8 cellular contexts compared by ENCODE assay signal in genomic region chr1:201020040-201020591, GRCh38.
DNase-seq lines count a peak whose midpoint lies in the region; ATAC-seq and TF ChIP-seq lines count a peak whose summit lies in the region.

No MANE protein-coding gene starts in this region.

- peaks cover 75% of the 10 kb centered on the region for H3K4me1 ChIP-seq in effector memory CD4-positive, alpha-beta T cell (ENCODE audit: control insufficient read depth, insufficient read depth, low read length, poor library complexity, severe bottlenecking)

- peak; percentile 86 for DNase-seq in SIG-M5 treated with dmso at 0.1 percent for 504 hours (lab: John Stamatoyannopoulos, UW; ENCODE audit: unreplicated experiment)
- no peak for DNase-seq in SIG-M5 (lab: John Stamatoyannopoulos, UW)
- DNase-seq in SKM-1 treated with dmso at 0.1 percent for 144 hours (lab: John Stamatoyannopoulos, UW; ENCODE audit: unreplicated experiment) = peak; percentile 79
- DNase-seq in effector memory CD4-positive, alpha-beta T cell = no peak
- peak; percentile 18 for DNase-seq in stimulated activated naive CD4-positive, alpha-beta T cell treated with Interleukin-2 at 50 U/mL for 16 hours (lab: John Stamatoyannopoulos, UW)

- no peaks in the 10 kb centered on the region for H3K9me3 ChIP-seq in effector memory CD4-positive, alpha-beta T cell (ENCODE audit: control insufficient read depth, low read length)

- peak overlapping the region; percentile 81 for H3K27ac ChIP-seq in effector memory CD4-positive, alpha-beta T cell (ENCODE audit: insufficient read depth, low read length, poor library complexity, severe bottlenecking)

- ATAC-seq in GM19395 (IDR thresholded peaks at IDR 0.05; ENCODE audit: unreplicated experiment) (no peak), HG03460 (IDR thresholded peaks at IDR 0.05; ENCODE audit: unreplicated experiment) (no peak), SK-N-SH treated with all-trans-retinoic acid at 6 μM for 48 hours (no peak)

- no peaks in the 10 kb centered on the region for H3K27me3 ChIP-seq in effector memory CD4-positive, alpha-beta T cell (replicated peaks; ENCODE audit: control insufficient read depth, insufficient read depth, low read length, poor library complexity, severe bottlenecking)

- no peaks in the 10 kb centered on the region for H3K36me3 ChIP-seq in effector memory CD4-positive, alpha-beta T cell (ENCODE audit: control insufficient read depth, insufficient read depth, low read length)

- peak overlapping the region; percentile 24 for H3K4me3 ChIP-seq in effector memory CD4-positive, alpha-beta T cell (ENCODE audit: insufficient read depth, low read depth, low read length, poor library complexity, severe bottlenecking)

TF ChIP-seq in SK-N-SH treated with all-trans-retinoic acid at 6 μM for 48 hours, 23 proteins besides CTCF, POLR2A, EP300 and RAD21:
- no peak for TF ChIP-seq GLIS3 (CRISPR knock-in tag; IDR thresholded peaks at IDR 0.05)
- no peak for TF ChIP-seq ZNF8 (CRISPR knock-in tag; IDR thresholded peaks at IDR 0.05)
- TF ChIP-seq TCF4 (CRISPR knock-in tag; IDR thresholded peaks at IDR 0.05; ENCODE audit: borderline replicate concordance) = no peak
- TF ChIP-seq POU6F1 (CRISPR knock-in tag; IDR thresholded peaks at IDR 0.05; ENCODE audit: borderline replicate concordance, low read depth) = no peak
- TF ChIP-seq PPARA (CRISPR knock-in tag; IDR thresholded peaks at IDR 0.05; ENCODE audit: borderline replicate concordance) = no peak
- TF ChIP-seq CSRNP3 (CRISPR knock-in tag; IDR thresholded peaks at IDR 0.05) = no peak
- no peak for TF ChIP-seq ZFP30 (CRISPR knock-in tag; IDR thresholded peaks at IDR 0.05)
- no peak for TF ChIP-seq ZFP3 (CRISPR knock-in tag; IDR thresholded peaks at IDR 0.05)
- TF ChIP-seq RARB (CRISPR knock-in tag; IDR thresholded peaks at IDR 0.05) = no peak
- no peak for TF ChIP-seq CREB5 (CRISPR knock-in tag; IDR thresholded peaks at IDR 0.05; ENCODE audit: low read depth)
- TF ChIP-seq TSHZ2 (CRISPR knock-in tag; IDR thresholded peaks at IDR 0.05) = no peak
- TF ChIP-seq ZNF70 (CRISPR knock-in tag; IDR thresholded peaks at IDR 0.05) = no peak
- TF ChIP-seq CSDC2 (CRISPR knock-in tag; IDR thresholded peaks at IDR 0.05) = no peak
- no peak for TF ChIP-seq TOX (CRISPR knock-in tag; IDR thresholded peaks at IDR 0.05; ENCODE audit: borderline replicate concordance)
- no peak for TF ChIP-seq ESRRG (CRISPR knock-in tag; IDR thresholded peaks at IDR 0.05)
- TF ChIP-seq ISL1 (CRISPR knock-in tag; IDR thresholded peaks at IDR 0.05) = no peak
- no peak for TF ChIP-seq SNAI2 (CRISPR knock-in tag; IDR thresholded peaks at IDR 0.05)
- TF ChIP-seq BACH2 (CRISPR knock-in tag; IDR thresholded peaks at IDR 0.05; ENCODE audit: borderline replicate concordance) = no peak
- no peak for TF ChIP-seq ZC3H10 (CRISPR knock-in tag; IDR thresholded peaks at IDR 0.05)
- TF ChIP-seq PATZ1 (CRISPR knock-in tag; IDR thresholded peaks at IDR 0.05; ENCODE audit: borderline replicate concordance) = no peak

Comparison
In these comparisons a context has a peak if more than half of its experiments do, and no peak if none do; other contexts are left out.
1. DNase-seq: peak in SIG-M5 treated with dmso at 0.1 percent for 504 hours (single experiment), SKM-1 treated with dmso at 0.1 percent for 144 hours (single experiment) and stimulated activated naive CD4-positive, alpha-beta T cell treated with Interleukin-2 at 50 U/mL for 16 hours (single experiment); none in SIG-M5 (single experiment) and effector memory CD4-positive, alpha-beta T cell (0 of 3).